13 cellular contexts compared by ENCODE assay signal in the genomic region with DNA sequence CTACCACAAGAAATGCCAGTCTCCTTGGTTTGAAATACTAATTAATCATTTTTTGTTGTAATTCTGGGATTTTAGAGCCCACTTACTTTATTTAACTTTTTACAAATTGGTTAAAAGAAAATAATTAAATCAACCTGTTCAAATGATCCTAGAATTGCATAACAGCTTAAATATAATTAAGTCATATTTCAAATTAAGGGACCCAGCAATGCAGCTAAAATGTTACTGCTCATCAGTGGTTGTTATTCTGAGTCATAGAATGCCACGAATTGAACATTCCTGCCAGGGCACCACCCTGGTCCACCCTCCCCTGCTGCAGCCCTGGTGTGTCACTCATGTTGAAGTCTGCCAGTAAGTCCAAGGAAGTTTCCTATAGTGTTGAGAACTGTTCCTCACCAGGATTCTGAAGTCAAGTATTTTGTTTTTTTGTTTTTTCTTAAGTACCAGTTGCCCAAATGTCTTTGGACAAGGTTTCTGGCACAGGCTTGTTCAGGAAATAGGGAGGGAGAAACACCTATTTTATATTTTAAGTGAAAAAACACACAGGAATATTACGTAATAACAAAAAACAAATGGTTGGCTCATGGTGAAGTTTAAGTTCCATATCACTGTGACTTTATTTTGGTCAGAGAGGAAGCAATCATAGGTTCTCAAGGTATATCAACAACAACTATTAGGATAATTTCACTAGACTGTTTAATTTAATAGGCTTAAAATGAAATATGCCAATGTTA. TPM values are rescaled to one million over a fixed set of nuclear protein-coding genes. Genes with fewer than 3 reads are reported as not detected.
DNase-seq lines count a peak whose midpoint lies in the region; ATAC-seq and TF ChIP-seq lines count a peak whose summit lies in the region.
"Had no signal": no experiment of that assay in that cellular context is flagged by ENCODE, and none has a peak within 500 bp of the region (broad histone marks: within the 10 kb centered on the region; RNA-seq: fewer than 3 reads in every experiment).

No MANE protein-coding gene starts in this region.

- H3K9me3 Mint-ChIP-seq in glutamatergic neuron (ENCODE audit: unreplicated experiment): peaks cover 5% of the 10 kb centered on the region
- H3K9me3 Mint-ChIP-seq: stimulated activated effector memory CD8-positive, alpha-beta T cell treated with anti-CD3 and anti-CD28 coated beads, Interleukin-12 subunit alpha, Interleukin-12 subunit beta, amount 100 ng/mL, for 72 hours had no signal

- H4K8ac ChIP-seq in mesenchymal stem cell (ENCODE audit: low read length): no peak overlapping the region
- no peak overlapping the region for H4K8ac ChIP-seq in mesendoderm (ENCODE audit: low read depth, low read length)

- H2AK5ac ChIP-seq in mesenchymal stem cell (ENCODE audit: low read length, severe bottlenecking): no peak overlapping the region
- H2AK5ac ChIP-seq in mesendoderm (ENCODE audit: low read length): no peak overlapping the region

- H3K4me3 ChIP-seq in MG63 (no peak overlapping the region), cardiac fibroblast (replicated peaks in 1 of 2; ENCODE audit: low read depth in 2 of 2, low read length in 2 of 2) (no peak overlapping the region), mesenchymal stem cell (ENCODE audit: insufficient read depth in 1 of 2, low read depth in 1 of 2, low read length in 2 of 2) (no peak overlapping the region), mesendoderm (ENCODE audit: low read length) (no peak overlapping the region), left lung (no peak overlapping the region)
- H3K4me3 ChIP-seq: neural progenitor cell, PC-9 had no signal

- no peaks in the 10 kb centered on the region for H3K79me2 ChIP-seq in mesendoderm (ENCODE audit: control insufficient read depth, insufficient read depth, low read length)

- H3K56ac ChIP-seq in mesendoderm (ENCODE audit: low read length): no peak overlapping the region

- H3K27me3 ChIP-seq in MG63: no peaks in the 10 kb centered on the region
- no peaks in the 10 kb centered on the region for H3K27me3 ChIP-seq in mesenchymal stem cell (ENCODE audit: control insufficient read depth in 1 of 2, insufficient read depth in 1 of 2, low read length in 2 of 2)
- H3K27me3 ChIP-seq in mesendoderm (ENCODE audit: insufficient read depth, low read length, poor library complexity): no peaks in the 10 kb centered on the region
- peaks cover 0 to 5% of the 10 kb centered on the region in 2 donors for H3K27me3 ChIP-seq in left lung

- intact Hi-C loops in left lung (cut with DNase I): loop anchor here in 1 of 2 donors (10.0 kb wide), 1 partner anchor 89 kb away; no protein-coding TSS in a partner anchor

- H3K4me2 ChIP-seq in mesenchymal stem cell (ENCODE audit: low read length, poor library complexity, severe bottlenecking): no peak overlapping the region
- no peak overlapping the region for H3K4me2 ChIP-seq in mesendoderm (ENCODE audit: low read length)
- H3K4me2 ChIP-seq: neural progenitor cell, PC-9 had no signal

- H3K4me3 Mint-ChIP-seq in glutamatergic neuron (ENCODE audit: unreplicated experiment): no peak overlapping the region
- H3K4me3 Mint-ChIP-seq: IgD-negative memory B cell; neural progenitor cell; stimulated activated effector memory CD8-positive, alpha-beta T cell treated with anti-CD3 and anti-CD28 coated beads, Interleukin-12 subunit alpha, Interleukin-12 subunit beta, amount 100 ng/mL, for 72 hours had no signal

- 0% methylated on average over 1 of the region's 2 CpGs for WGBS in mesenchymal stem cell
- no CpG with 5 or more reads among the region's 2 CpGs for WGBS in mesendoderm (ENCODE audit: extremely low coverage, insufficient coverage, low lambda C conversion rate)

- no peaks in the 10 kb centered on the region for H3K9me3 ChIP-seq in MG63
- H3K9me3 ChIP-seq in mesenchymal stem cell (ENCODE audit: control insufficient read depth, low read length): no peaks in the 10 kb centered on the region
- H3K9me3 ChIP-seq in left lung: no peaks in the 10 kb centered on the region

- H2BK15ac ChIP-seq in mesenchymal stem cell (ENCODE audit: low read depth, poor library complexity, severe bottlenecking) (no peak overlapping the region), mesendoderm (replicated peaks; ENCODE audit: low read depth) (no peak overlapping the region)

- H2BK5ac ChIP-seq in mesenchymal stem cell (ENCODE audit: low read depth, low read length, poor library complexity, severe bottlenecking) (no peak overlapping the region), mesendoderm (ENCODE audit: low read length) (no peak overlapping the region)

- H3K36me3 ChIP-seq in MG63: no peaks in the 10 kb centered on the region
- no peaks in the 10 kb centered on the region for H3K36me3 ChIP-seq in mesenchymal stem cell (ENCODE audit: control insufficient read depth in 1 of 2, insufficient read depth in 2 of 2, low read depth in 1 of 2, low read length in 2 of 2)
- no peaks in the 10 kb centered on the region for H3K36me3 ChIP-seq in mesendoderm (ENCODE audit: control insufficient read depth, insufficient read depth, low read length)
- H3K36me3 ChIP-seq in left lung: no peaks in the 10 kb centered on the region
- H3K36me3 ChIP-seq: neural progenitor cell had no signal

- no peak overlapping the region for H4K5ac ChIP-seq in mesendoderm (ENCODE audit: low read length)

- no peak for TF ChIP-seq CTCF in cardiac fibroblast (IDR thresholded peaks at IDR 0.05; ENCODE audit: low read depth, low read length)
- TF ChIP-seq CTCF in glutamatergic neuron (IDR thresholded peaks at IDR 0.05; ENCODE audit: partially characterized antibody, unreplicated experiment): no peak
- TF ChIP-seq CTCF in left lung (IDR thresholded peaks at IDR 0.05): no peak

- no peak overlapping the region for H3K14ac ChIP-seq in mesenchymal stem cell (ENCODE audit: low read length in 2 of 2)

- H3K4me1 Mint-ChIP-seq in glutamatergic neuron (ENCODE audit: low read depth, unreplicated experiment): no peaks in the 10 kb centered on the region
- H3K4me1 Mint-ChIP-seq: neural progenitor cell had no signal

- no peak overlapping the region for H2AFZ ChIP-seq in mesenchymal stem cell (ENCODE audit: low read depth, low read length)
- H2AFZ ChIP-seq: neural progenitor cell, PC-9 had no signal

- no peak overlapping the region for H3K27ac Mint-ChIP-seq in glutamatergic neuron (ENCODE audit: unreplicated experiment)
- H3K27ac Mint-ChIP-seq: IgD-negative memory B cell; neural progenitor cell; stimulated activated effector memory CD8-positive, alpha-beta T cell treated with anti-CD3 and anti-CD28 coated beads, Interleukin-12 subunit alpha, Interleukin-12 subunit beta, amount 100 ng/mL, for 72 hours had no signal

- no peak for ATAC-seq in left lung
- ATAC-seq: stimulated activated effector memory CD8-positive, alpha-beta T cell treated with anti-CD3 and anti-CD28 coated beads, Interleukin-12 subunit alpha, Interleukin-12 subunit beta, amount 100 ng/mL, for 72 hours had no signal

- H3K4ac ChIP-seq in mesenchymal stem cell (ENCODE audit: low read depth in 1 of 2, low read length in 2 of 2): no peak overlapping the region
- no peak overlapping the region for H3K4ac ChIP-seq in mesendoderm (ENCODE audit: low read depth, low read length)

- H3K36me3 Mint-ChIP-seq in glutamatergic neuron (ENCODE audit: unreplicated experiment): no peaks in the 10 kb centered on the region
- H3K36me3 Mint-ChIP-seq: IgD-negative memory B cell; neural progenitor cell; stimulated activated effector memory CD8-positive, alpha-beta T cell treated with anti-CD3 and anti-CD28 coated beads, Interleukin-12 subunit alpha, Interleukin-12 subunit beta, amount 100 ng/mL, for 72 hours had no signal

- DNase-seq in Daoy (ENCODE audit: low read depth) (peak; percentile 73), MG63 (peak; percentile 89), cardiac fibroblast (ENCODE audit: low read depth in 2 of 2) (peak; percentile 40 to 64), mesenchymal stem cell (no peak), glutamatergic neuron (no peak), amniotic stem cell (lab: John Stamatoyannopoulos, UW) (no peak), mesendoderm (no peak), left lung (no peak)
- DNase-seq: activated CD8-positive, alpha-beta memory T cell treated with anti-CD3 and anti-CD28 coated beads, Interleukin-2, amount 50 U/mL, for 4 hours had no signal

- no peak overlapping the region for H3K27ac ChIP-seq in mesenchymal stem cell (ENCODE audit: low read length, poor library complexity, severe bottlenecking)
- H3K27ac ChIP-seq in mesendoderm (ENCODE audit: low read depth, low read length): no peak overlapping the region
- no peak overlapping the region for H3K27ac ChIP-seq in left lung
- H3K27ac ChIP-seq: neural progenitor cell, PC-9 had no signal

- H2BK120ac ChIP-seq in mesenchymal stem cell (ENCODE audit: low read depth, low read length): no peak overlapping the region
- no peak overlapping the region for H2BK120ac ChIP-seq in mesendoderm (ENCODE audit: low read depth, low read length)

- H2BK12ac ChIP-seq in mesenchymal stem cell (ENCODE audit: low read length in 2 of 2): peak overlapping the region in 1 of 2 experiments; percentile 90

- H3K18ac ChIP-seq in mesenchymal stem cell (ENCODE audit: low read depth in 1 of 2, low read length in 2 of 2) (peak overlapping the region in 1 of 2 experiments; percentile 84), mesendoderm (ENCODE audit: low read length) (no peak overlapping the region)

- peaks cover 1% of the 10 kb centered on the region for H3K27me3 Mint-ChIP-seq in glutamatergic neuron (ENCODE audit: unreplicated experiment)

- H3K4me1 ChIP-seq in mesenchymal stem cell (ENCODE audit: control insufficient read depth, insufficient read depth, low read depth, low read length): peaks cover 3% of the 10 kb centered on the region
- H3K4me1 ChIP-seq in mesendoderm (ENCODE audit: control insufficient read depth, low read depth, low read length): peaks cover 1% of the 10 kb centered on the region
- H3K4me1 ChIP-seq in left lung: peaks cover 6 to 30% of the 10 kb centered on the region in 2 donors
- H3K4me1 ChIP-seq: neural progenitor cell had no signal

- H3K9ac ChIP-seq in mesenchymal stem cell (ENCODE audit: low read length): peak overlapping the region; percentile 16
- H3K9ac ChIP-seq in mesendoderm (ENCODE audit: low read length): no peak overlapping the region
- H3K9ac ChIP-seq: neural progenitor cell had no signal

- no peak overlapping the region for H4K91ac ChIP-seq in mesenchymal stem cell (ENCODE audit: low read length)

- H3K79me1 ChIP-seq in mesenchymal stem cell (replicated peaks; ENCODE audit: low read length, poor library complexity, severe bottlenecking) (no peaks in the 10 kb centered on the region), mesendoderm (ENCODE audit: low read length) (no peaks in the 10 kb centered on the region)

- H3K23ac ChIP-seq in mesenchymal stem cell (ENCODE audit: low read length in 2 of 2): no peak overlapping the region
- no peak overlapping the region for H3K23ac ChIP-seq in mesendoderm (ENCODE audit: low read length)

RNA-seq across cellular contexts. Expression of gene ITGA1, which starts 4.3 kb away (rescaled TPM):
- 7.6 and 8.6 TPM in 2 replicates for total RNA-seq in Daoy (2014; rRNA removed; shearing (Covaris generic))
- 0.69 and 1.4 TPM in 2 replicates for total RNA-seq in MG63 (2014; rRNA removed; shearing (Covaris generic); ENCODE audit: low replicate concordance)
- polyA plus RNA-seq in mesenchymal stem cell (2013, experiment 1 of 2): 202 TPM
- polyA plus RNA-seq in mesenchymal stem cell (2013, experiment 2 of 2): 199 TPM
- total RNA-seq in glutamatergic neuron (ENCODE audit: unreplicated experiment): 0.96 TPM
- 3.5 TPM for polyA plus RNA-seq in mesendoderm (2013, experiment 1 of 2)
- polyA plus RNA-seq in mesendoderm (2013, experiment 2 of 2): 4.2 TPM
- total RNA-seq in left lung: 100 to 1,000 TPM in 1 of 2 donors, 10 to 100 TPM in 1; 87.5 to 127 TPM
- polyA plus RNA-seq: IgD-negative memory B cell had no signal

RNA-seq across cellular contexts. Expression of gene PELO, which starts 4.3 kb away (rescaled TPM):
- 26.4 and 28.1 TPM in 2 replicates for total RNA-seq in Daoy (2014; rRNA removed; shearing (Covaris generic))
- total RNA-seq in MG63 (2014; rRNA removed; shearing (Covaris generic); ENCODE audit: low replicate concordance): 15.8 and 23.9 TPM in 2 replicates
- polyA plus RNA-seq in mesenchymal stem cell (2013, experiment 1 of 2): 37.4 TPM
- 35.7 TPM for polyA plus RNA-seq in mesenchymal stem cell (2013, experiment 2 of 2)
- total RNA-seq in glutamatergic neuron (ENCODE audit: unreplicated experiment) (7.5 TPM), left lung (10 to 100 TPM; 40.9 to 47.6 TPM)
- polyA plus RNA-seq in mesendoderm (2013, experiment 1 of 2): 13.0 TPM
- polyA plus RNA-seq in mesendoderm (2013, experiment 2 of 2): 13.1 TPM

Comparison
In these comparisons a context has a peak if more than half of its experiments do, and no peak if none do; other contexts are left out.
1. DNase-seq: peak in Daoy (single experiment), MG63 (single experiment) and cardiac fibroblast (2 of 2); none in mesenchymal stem cell (single experiment), glutamatergic neuron (single experiment), amniotic stem cell (single experiment), mesendoderm (single experiment) and left lung (0 of 2).